ENCODE assay signal across 14 cellular contexts in genomic region chr9:4507306-4507705, GRCh38. TPM values are rescaled to one million over a fixed set of nuclear protein-coding genes. Genes with fewer than 3 reads are reported as not detected.
"Had no signal": no experiment of that assay in that cellular context is flagged by ENCODE, and none has a peak within 500 bp of the region (broad histone marks: within the 10 kb centered on the region; RNA-seq: fewer than 3 reads in every experiment).

No MANE protein-coding gene starts in this region.

- H3K9me3 Mint-ChIP-seq: activated B cell treated with CpG ODN at 0.5 μM for 24 hours had no signal

- H3K9me3 ChIP-seq: suprapubic skin had no signal

- H3K27me3 ChIP-seq: suprapubic skin had no signal

- H3K27ac Mint-ChIP-seq: activated B cell treated with CpG ODN at 0.5 μM for 24 hours; activated CD4-positive, alpha-beta T cell treated with anti-CD3 and anti-CD28 coated beads, Interleukin-2, amount 10 ng/mL, durations not matched to agents 24 days and 14 days; nephron progenitor cell; T-helper 17 cell had no signal

- ATAC-seq: left lobe of liver, T-helper 17 cell had no signal

- H3K4me3 ChIP-seq: suprapubic skin had no signal

- H3K27me3 Mint-ChIP-seq: activated B cell treated with CpG ODN at 0.5 μM for 24 hours; activated CD4-positive, alpha-beta T cell treated with anti-CD3 and anti-CD28 coated beads, Interleukin-2, amount 10 ng/mL, durations not matched to agents 24 days and 14 days had no signal

- H3K4me3 Mint-ChIP-seq: activated B cell treated with CpG ODN at 0.5 μM for 24 hours; activated CD4-positive, alpha-beta T cell treated with anti-CD3 and anti-CD28 coated beads, Interleukin-2, amount 10 ng/mL, durations not matched to agents 24 days and 14 days; nephron progenitor cell; T-helper 17 cell had no signal

- H3K36me3 ChIP-seq: suprapubic skin had no signal

- H3K4me1 ChIP-seq: suprapubic skin had no signal

- H3K4me1 Mint-ChIP-seq: activated B cell treated with CpG ODN at 0.5 μM for 24 hours; activated CD4-positive, alpha-beta T cell treated with anti-CD3 and anti-CD28 coated beads, Interleukin-2, amount 10 ng/mL, durations not matched to agents 24 days and 14 days had no signal

- H3K27ac ChIP-seq: suprapubic skin had no signal

- DNase-seq: activated B cell treated with CpG ODN at 0.5 μM for 24 hours; activated CD4-positive, alpha-beta T cell treated with anti-CD3 and anti-CD28 coated beads, Interleukin-2, amount 10 ng/mL, durations not matched to agents 24 days and 14 days; activated naive CD4-positive, alpha-beta T cell treated with anti-CD3 and anti-CD28 coated beads, Interleukin-2, amount 50 U/mL, for 16 hours; activated T-cell treated with anti-CD3 and anti-CD28 coated beads, Interleukin-2, amount 50 U/mL, for 1 hour; central memory CD4-positive, alpha-beta T cell; cortex of kidney; effector memory CD4-positive, alpha-beta T cell; glutamatergic neuron; nephron progenitor cell; stimulated activated CD4-positive, alpha-beta T cell treated with anti-CD3 and anti-CD28 coated beads, Interleukin-2, amount 100 ng/mL, for 48 hours; stimulated activated naive CD4-positive, alpha-beta T cell treated with Interleukin-2 at 50 U/mL for 16 hours; T-helper 17 cell had no signal

RNA-seq across cellular contexts. Expression of gene SLC1A1, which starts 17.0 kb away (rescaled TPM):
- total RNA-seq: activated CD4-positive, alpha-beta T cell treated with anti-CD3 and anti-CD28 coated beads, Interleukin-2, amount 10 ng/mL, durations not matched to agents 24 days and 14 days had no signal
